1 cellular context compared by ENCODE assay signal in the genomic region with DNA sequence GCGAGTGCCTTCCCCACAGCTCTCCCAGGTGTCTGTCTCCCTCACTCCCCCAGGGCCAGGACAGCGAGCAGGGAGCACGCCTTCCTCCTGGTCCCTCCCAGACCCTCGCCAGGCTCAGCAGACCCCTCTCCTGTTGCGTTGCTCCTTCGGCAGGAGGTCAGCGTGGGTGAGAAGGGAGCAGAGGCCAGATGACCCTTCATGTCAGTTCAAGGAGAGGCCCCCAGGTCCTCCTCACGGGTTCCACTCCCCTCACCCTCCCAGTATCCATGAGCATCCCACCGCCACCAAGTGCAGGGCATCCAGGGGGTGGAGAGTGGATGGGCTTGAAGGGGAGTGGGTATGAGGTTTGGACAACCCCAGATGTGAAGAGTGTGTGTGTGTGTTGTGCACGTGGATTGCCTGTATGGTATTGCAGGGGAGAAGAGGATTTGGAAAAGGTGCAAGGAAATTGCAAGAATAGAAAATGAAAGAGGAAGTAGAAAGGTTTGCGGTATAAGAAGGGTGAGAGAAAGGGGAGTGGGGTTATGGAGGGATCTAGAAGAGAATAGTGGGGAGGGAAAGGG.
TF ChIP-seq lines count a peak whose summit lies in the region.

No MANE protein-coding gene starts in this region.

TF ChIP-seq in H1, 55 proteins besides CTCF, POLR2A, EP300 and RAD21:
- TF ChIP-seq NANOG (IDR thresholded peaks at IDR 0.05; ENCODE audit: insufficient read depth, low read depth, low read length, poor library complexity, severe bottlenecking), result no peak
- TF ChIP-seq ASH2L (IDR thresholded peaks at IDR 0.05; ENCODE audit: low read length), result no peak
- no peak for TF ChIP-seq KDM4A (IDR thresholded peaks at IDR 0.05; ENCODE audit: low read depth, low read length, severe bottlenecking)
- no peak for TF ChIP-seq TBP (IDR thresholded peaks at IDR 0.05; ENCODE audit: low read depth, low read length)
- TF ChIP-seq HDAC2 (IDR thresholded peaks at IDR 0.05; ENCODE audit: borderline replicate concordance in 1 of 2, low read depth in 2 of 2, low read length in 2 of 2), result no peak
- TF ChIP-seq CTBP2 (IDR thresholded peaks at IDR 0.05; ENCODE audit: borderline replicate concordance, insufficient read depth, insufficient read length, low read length), result no peak
- no peak for TF ChIP-seq SUZ12 (IDR thresholded peaks at IDR 0.05; ENCODE audit: low read length)
- TF ChIP-seq EGR1 (IDR thresholded peaks at IDR 0.05; ENCODE audit: borderline replicate concordance, low read depth, low read length), result no peak
- TF ChIP-seq CBX8 (IDR thresholded peaks at IDR 0.05; ENCODE audit: borderline replicate concordance, low read depth, low read length), result no peak
- no peak for TF ChIP-seq RFX5 (IDR thresholded peaks at IDR 0.05; ENCODE audit: borderline replicate concordance, low read depth, low read length)
